In genomic region chr10:43417950-43418768, GRCh38 we compare ENCODE assay signal across 8 cellular contexts. TPM values are rescaled to one million over a fixed set of nuclear protein-coding genes. Genes with fewer than 3 reads are reported as not detected.
DNase-seq lines count a peak whose midpoint lies in the region; ATAC-seq and TF ChIP-seq lines count a peak whose summit lies in the region.

No MANE protein-coding gene starts in this region.

- no peak overlapping the region for H2AK5ac ChIP-seq in IMR-90 (ENCODE audit: low read depth, low read length)

- no peak overlapping the region for H2BK120ac ChIP-seq in IMR-90 (ENCODE audit: low read depth, low read length)

- H3K9me3 Mint-ChIP-seq in activated CD8-positive, alpha-beta T cell treated with anti-CD3 and anti-CD28 coated beads for 36 hours: no peaks in the 10 kb centered on the region
- peaks cover 23% of the 10 kb centered on the region for H3K9me3 Mint-ChIP-seq in neural progenitor cell

- H3F3A ChIP-seq in neural progenitor cell (ENCODE audit: low read depth) (peaks cover 23% of the 10 kb centered on the region), SK-N-SH (replicated peaks; ENCODE audit: insufficient read depth) (peaks cover 13% of the 10 kb centered on the region)

- no peak overlapping the region for H4K91ac ChIP-seq in IMR-90 (ENCODE audit: insufficient read depth, low read depth, low read length)

- H3K9me3 ChIP-seq in IMR-90 (ENCODE audit: control insufficient read depth, insufficient read depth, low read length) (no peaks in the 10 kb centered on the region), neural progenitor cell (ENCODE audit: low read depth) (no peaks in the 10 kb centered on the region), SK-N-SH (no peaks in the 10 kb centered on the region)

- CTCF ChIA-PET in IMR-90 (lab: Yijun Ruan, JAX) (no interaction called here), SK-N-SH (lab: Yijun Ruan, JAX) (interaction anchor here (1.5 to 2.2 kb wide), 2 partner anchors 10 to 18 kb away, joined by 5 to 6 read pairs; partner anchors contain the start of gene ZNF487)
- CTCF ChIA-PET in activated CD8-positive, alpha-beta T cell treated with anti-CD3 and anti-CD28 coated beads for 36 hours (lab: Charles Lee): no interaction called here

- no peak for TF ChIP-seq RAD21 in IMR-90 (IDR thresholded peaks at IDR 0.05; ENCODE audit: low read length)
- no peak for TF ChIP-seq RAD21 in SK-N-SH (IDR thresholded peaks at IDR 0.05; ENCODE audit: low read length)

- H2AK9ac ChIP-seq in IMR-90 (replicated peaks; ENCODE audit: low read depth, low read length, poor library complexity): no peak overlapping the region

- H3K27ac ChIP-seq in IMR-90 (ENCODE audit: insufficient read depth, low read length): no peak overlapping the region
- H3K27ac ChIP-seq in neural progenitor cell: no peak overlapping the region
- no peak overlapping the region for H3K27ac ChIP-seq in SK-N-SH (ENCODE audit: low read depth in 2 of 2, low read length in 1 of 2)

- H3K4me1 Mint-ChIP-seq in activated CD8-positive, alpha-beta T cell treated with anti-CD3 and anti-CD28 coated beads for 36 hours (ENCODE audit: low read depth): peaks cover 31% of the 10 kb centered on the region
- H3K4me1 Mint-ChIP-seq in neural progenitor cell: no peaks in the 10 kb centered on the region

- no peaks in the 10 kb centered on the region for H3K27me3 ChIP-seq in IMR-90 (ENCODE audit: control insufficient read depth, insufficient read depth, low read length)
- peaks cover 8% of the 10 kb centered on the region for H3K27me3 ChIP-seq in neural progenitor cell
- no peaks in the 10 kb centered on the region for H3K27me3 ChIP-seq in SK-N-SH (ENCODE audit: insufficient read depth)

- H3K4me3 Mint-ChIP-seq in activated CD8-positive, alpha-beta T cell treated with anti-CD3 and anti-CD28 coated beads for 36 hours: peak overlapping the region; percentile 45
- no peak overlapping the region for H3K4me3 Mint-ChIP-seq in neural progenitor cell

- WGBS in IMR-90 (ENCODE audit: extremely low coverage in 2 of 2, insufficient read length in 1 of 2), 2 experiments: 72% methylated on average over 4 of the region's 14 CpGs; no CpG with 5 or more reads in 1 of the 2 experiments
- 82% methylated on average over 14 of the region's 14 CpGs for WGBS in SK-N-SH (ENCODE audit: low lambda C conversion rate)

- H3K56ac ChIP-seq in IMR-90 (ENCODE audit: extremely low read depth, insufficient read depth, low read length): no peak overlapping the region

- POLR2A ChIA-PET in IMR-90 (lab: Charles Lee; ENCODE audit: unreplicated experiment) (no interaction called here), SK-N-SH (lab: Yijun Ruan, JAX) (interaction anchor here (2.6 kb wide), 1 partner anchor 9 kb away, joined by 12 read pairs; the partner anchor contains the start of gene HNRNPF)
- POLR2A ChIA-PET in activated CD8-positive, alpha-beta T cell treated with anti-CD3 and anti-CD28 coated beads for 36 hours (lab: Charles Lee): interaction anchor here (0.6 to 5.7 kb wide), 6 partner anchors 9 to 278 kb away, joined by 3 to 111 read pairs (median 4); partner anchors contain the start of gene HNRNPF

- H3K27me3 Mint-ChIP-seq in activated CD8-positive, alpha-beta T cell treated with anti-CD3 and anti-CD28 coated beads for 36 hours: no peaks in the 10 kb centered on the region
- H3K27me3 Mint-ChIP-seq in neural progenitor cell (ENCODE audit: insufficient read depth, low read depth): peaks cover 9% of the 10 kb centered on the region

- dilution Hi-C loops in IMR-90 (cut with HindIII; ENCODE audit: low sequenced_read_pairs, unreplicated experiment): no loop called here

- H3K4me1 ChIP-seq in IMR-90 (ENCODE audit: control insufficient read depth, insufficient read depth, low read length) (0 out of 2 replicates have a peak, but pooled peaks cover 2% of the 10 kb centered on the region), neural progenitor cell (no peaks in the 10 kb centered on the region), SK-N-SH (ENCODE audit: control insufficient read depth in 1 of 2, insufficient read depth in 2 of 2, low read depth in 1 of 2, low read length in 1 of 2) (peaks cover 5% of the 10 kb centered on the region in 2 experiments; a peak in 2 of 4 replicates)

- H3K9ac ChIP-seq in IMR-90 (ENCODE audit: low read depth, low read length): no peak overlapping the region
- H3K9ac ChIP-seq in neural progenitor cell: no peak overlapping the region
- no peak overlapping the region for H3K9ac ChIP-seq in SK-N-SH

- H3K4me3 ChIP-seq in IMR-90 (ENCODE audit: insufficient read depth, low read depth, low read length) (no peak overlapping the region), neural progenitor cell (no peak overlapping the region), SK-N-SH (ENCODE audit: low read depth in 2 of 2, low read length in 1 of 2) (no peak overlapping the region)

- H3K14ac ChIP-seq in IMR-90 (replicated peaks; ENCODE audit: low read depth, low read length): no peak overlapping the region

- H3K36me3 Mint-ChIP-seq in activated CD8-positive, alpha-beta T cell treated with anti-CD3 and anti-CD28 coated beads for 36 hours (ENCODE audit: low read depth): peaks cover 5% of the 10 kb centered on the region
- no peaks in the 10 kb centered on the region for H3K36me3 Mint-ChIP-seq in neural progenitor cell

- H3K4me2 ChIP-seq in IMR-90 (ENCODE audit: low read depth, low read length) (no peak overlapping the region), neural progenitor cell (no peak overlapping the region), SK-N-SH (no peak overlapping the region)

- H3K9me1 ChIP-seq in IMR-90 (ENCODE audit: insufficient read depth, low read length): no peaks in the 10 kb centered on the region

- no peak overlapping the region for H2BK5ac ChIP-seq in IMR-90 (ENCODE audit: low read depth, low read length, poor library complexity, severe bottlenecking)

- H4K20me1 ChIP-seq in IMR-90 (ENCODE audit: insufficient read depth, low read length) (no peaks in the 10 kb centered on the region), neural progenitor cell (ENCODE audit: low read depth) (no peaks in the 10 kb centered on the region), SK-N-SH (ENCODE audit: insufficient read depth) (no peaks in the 10 kb centered on the region)

- no peaks in the 10 kb centered on the region for H3K79me1 ChIP-seq in IMR-90 (ENCODE audit: low read depth in 1 of 2, low read length in 2 of 2)

- no peak overlapping the region for H3K23ac ChIP-seq in IMR-90 (ENCODE audit: low read depth, low read length)

- peak overlapping the region; percentile 75 for H2AFZ ChIP-seq in IMR-90 (replicated peaks; ENCODE audit: low read length, poor library complexity)
- no peak overlapping the region for H2AFZ ChIP-seq in neural progenitor cell (replicated peaks)
- no peak overlapping the region for H2AFZ ChIP-seq in SK-N-SH (ENCODE audit: low read depth)

- no peak overlapping the region for H2BK15ac ChIP-seq in IMR-90 (ENCODE audit: low read depth, low read length)

- H3K36me3 ChIP-seq in IMR-90 (ENCODE audit: control insufficient read depth, insufficient read depth, low read length): no peaks in the 10 kb centered on the region
- no peaks in the 10 kb centered on the region for H3K36me3 ChIP-seq in neural progenitor cell
- no peaks in the 10 kb centered on the region for H3K36me3 ChIP-seq in SK-N-SH (replicated peaks in 1 of 2; ENCODE audit: control insufficient read depth in 1 of 2, insufficient read depth in 2 of 2, low read length in 1 of 2)

- H3K79me2 ChIP-seq in neural progenitor cell (ENCODE audit: low read depth) (no peaks in the 10 kb centered on the region), SK-N-SH (ENCODE audit: insufficient read depth) (no peaks in the 10 kb centered on the region)

- no TSS peak for BruUV-seq in IMR-90 (replicated peaks; lab: Mats Ljungman, UMichigan)

- H3K4ac ChIP-seq in IMR-90 (ENCODE audit: low read depth, low read length): no peak overlapping the region

- TF ChIP-seq EP300 in SK-N-SH (IDR thresholded peaks at IDR 0.05; ENCODE audit: borderline replicate concordance in 1 of 2, low read depth in 1 of 2, low read length in 1 of 2): no peak

- peak overlapping the region; percentile 96 for H3K27ac Mint-ChIP-seq in activated CD8-positive, alpha-beta T cell treated with anti-CD3 and anti-CD28 coated beads for 36 hours
- peak overlapping the region; percentile 33 for H3K27ac Mint-ChIP-seq in neural progenitor cell

- in situ Hi-C loops in IMR-90 (cut with MboI; ENCODE audit: low sequenced_read_pairs): loop anchor here (25.0 kb wide), 1 partner anchor 1569 kb away; the partner anchor contains the start of gene DEPP1

- H4K5ac ChIP-seq in IMR-90 (ENCODE audit: low read depth, low read length): no peak overlapping the region

- TF ChIP-seq CTCF in IMR-90 (conservative IDR thresholded peaks at IDR 0.05; ENCODE audit: low read depth, low read length) (no peak), neural progenitor cell (IDR thresholded peaks at IDR 0.05) (no peak), SK-N-SH (IDR thresholded peaks at IDR 0.05) (no peak)
- TF ChIP-seq CTCF in activated CD8-positive, alpha-beta T cell treated with anti-CD3 and anti-CD28 coated beads for 36 hours (IDR thresholded peaks at IDR 0.05): no peak

- DNase-seq in IMR-90 (no peak), neural progenitor cell (ENCODE audit: low spot score) (no peak), Right ventricle myocardium superior (no peak), AG08395 (ENCODE audit: low spot score) (no peak), SK-N-SH (no peak)
- DNase-seq in activated CD8-positive, alpha-beta T cell treated with anti-CD3 and anti-CD28 coated beads for 36 hours: peak; percentile 80

- intact Hi-C loops in IMR-90 (cut with micrococcal nuclease): no loop called here
- intact Hi-C loops in activated CD8-positive, alpha-beta T cell treated with anti-CD3 and anti-CD28 coated beads for 36 hours (cut with micrococcal nuclease): no loop called here
- intact Hi-C loops in Right ventricle myocardium superior (cut with DNase I): no loop called here

- H3K9me2 ChIP-seq in SK-N-SH: no peaks in the 10 kb centered on the region

- H4K8ac ChIP-seq in IMR-90 (ENCODE audit: low read depth in 2 of 2, low read length in 2 of 2): no peak overlapping the region

- H2BK20ac ChIP-seq in IMR-90 (ENCODE audit: low read depth, low read length): no peak overlapping the region

- TF ChIP-seq POLR2A in GM18505 (IDR thresholded peaks at IDR 0.05; ENCODE audit: borderline replicate concordance, extremely low read depth, insufficient read depth, insufficient read length): no peak
- TF ChIP-seq POLR2A in IMR-90 (IDR thresholded peaks at IDR 0.05; ENCODE audit: low read depth, low read length): no peak

- no peak overlapping the region for H3K18ac ChIP-seq in IMR-90 (ENCODE audit: low read depth, low read length)

- ATAC-seq in GM18505 (IDR thresholded peaks at IDR 0.05; ENCODE audit: unreplicated experiment): peak; percentile 33
- no peak for ATAC-seq in IMR-90 (ENCODE audit: low read depth)
- peak; percentile 57 for ATAC-seq in activated CD8-positive, alpha-beta T cell treated with anti-CD3 and anti-CD28 coated beads for 36 hours
- no peak for ATAC-seq in HG02588 (IDR thresholded peaks at IDR 0.05; ENCODE audit: unreplicated experiment)
- no peak for ATAC-seq in Right ventricle myocardium superior (ENCODE audit: poor library complexity)

RNA-seq across cellular contexts. Expression of gene HNRNPF, which starts 9.2 kb away (rescaled TPM):
- 207 and 276 TPM in 2 replicates for total RNA-seq in IMR-90 (2012; rRNA removed)
- 147 and 169 TPM in 2 replicates for polyA plus RNA-seq in IMR-90 (2012; rRNA removed)
- 75.0 and 90.4 TPM in 2 replicates for polyA plus RNA-seq in IMR-90 (2012; cell fraction: cytosol; rRNA removed)
- 58.9 and 93.6 TPM in 2 replicates for polyA plus RNA-seq in IMR-90 (2012; cell fraction: nucleus; rRNA removed; ENCODE audit: low replicate concordance)
- 100 to 1,000 TPM; 442 to 445 TPM for total RNA-seq in activated CD8-positive, alpha-beta T cell treated with anti-CD3 and anti-CD28 coated beads for 36 hours
- total RNA-seq in neural progenitor cell (ENCODE audit: low replicate concordance): 175 and 180 TPM in 2 replicates
- total RNA-seq in Right ventricle myocardium superior: 77.5 TPM
- polyA plus RNA-seq in SK-N-SH (2012; rRNA removed): 195 and 217 TPM in 2 replicates
- 185 and 227 TPM in 2 replicates for polyA plus RNA-seq in SK-N-SH (2012; cell fraction: cytosol; rRNA removed)
- 101 and 146 TPM in 2 replicates for polyA plus RNA-seq in SK-N-SH (2012; cell fraction: nucleus; rRNA removed)

RNA-seq across cellular contexts. Expression of gene ZNF487, which starts 18.8 kb away (rescaled TPM):
- total RNA-seq in IMR-90 (2012; rRNA removed) (2.5 and 2.7 TPM in 2 replicates), neural progenitor cell (ENCODE audit: low replicate concordance) (2.0 and 3.5 TPM in 2 replicates), Right ventricle myocardium superior (2.0 TPM)
- polyA plus RNA-seq in IMR-90 (2012; rRNA removed) (1.7 TPM in 2 replicates), SK-N-SH (2012; rRNA removed) (2.7 and 5.7 TPM in 2 replicates)
- 1.0 and 2.7 TPM in 2 replicates for polyA plus RNA-seq in IMR-90 (2012; cell fraction: cytosol; rRNA removed)
- polyA plus RNA-seq in IMR-90 (2012; cell fraction: nucleus; rRNA removed; ENCODE audit: low replicate concordance): 0.98 and 2.6 TPM in 2 replicates
- total RNA-seq in activated CD8-positive, alpha-beta T cell treated with anti-CD3 and anti-CD28 coated beads for 36 hours: 1 to 10 TPM; 1.4 to 1.9 TPM
- polyA plus RNA-seq in SK-N-SH (2012; cell fraction: cytosol; rRNA removed): 4.2 and 4.3 TPM in 2 replicates
- polyA plus RNA-seq in SK-N-SH (2012; cell fraction: nucleus; rRNA removed): 5.0 and 6.6 TPM in 2 replicates

RNA-seq across cellular contexts. Expression of gene FXYD4, which starts 46.7 kb away (rescaled TPM):
- total RNA-seq in IMR-90 (2012; rRNA removed): not detected in 2 replicates
- polyA plus RNA-seq in IMR-90 (2012; rRNA removed): not detected in 2 replicates
- polyA plus RNA-seq in IMR-90 (2012; cell fraction: cytosol; rRNA removed): not detected in 2 replicates
- polyA plus RNA-seq in IMR-90 (2012; cell fraction: nucleus; rRNA removed; ENCODE audit: low replicate concordance): not detected in 2 replicates
- not detected for total RNA-seq in activated CD8-positive, alpha-beta T cell treated with anti-CD3 and anti-CD28 coated beads for 36 hours
- total RNA-seq in neural progenitor cell (ENCODE audit: low replicate concordance): not detected in 2 replicates
- total RNA-seq in Right ventricle myocardium superior: not detected
- polyA plus RNA-seq in SK-N-SH (2012; rRNA removed): not detected in 2 replicates
- polyA plus RNA-seq in SK-N-SH (2012; cell fraction: cytosol; rRNA removed): not detected in 2 replicates
- polyA plus RNA-seq in SK-N-SH (2012; cell fraction: nucleus; rRNA removed): not detected in 2 replicates

Comparison
In these comparisons a context has a peak if more than half of its experiments do, and no peak if none do; other contexts are left out.
1. ATAC-seq: peak in GM18505 (single experiment) and activated CD8-positive, alpha-beta T cell treated with anti-CD3 and anti-CD28 coated beads for 36 hours (single experiment); none in IMR-90 (single experiment), HG02588 (single experiment) and Right ventricle myocardium superior (single experiment).